9 cellular contexts compared by ENCODE assay signal in genomic region chr1:210233495-210234253, GRCh38. TPM values are rescaled to one million over a fixed set of nuclear protein-coding genes. Genes with fewer than 3 reads are reported as not detected.
DNase-seq lines count a peak whose midpoint lies in the region; ATAC-seq, FAIRE-seq and TF ChIP-seq lines count a peak whose summit lies in the region.
"Had no signal": no experiment of that assay in that cellular context is flagged by ENCODE, and none has a peak within 500 bp of the region (broad histone marks: within the 10 kb centered on the region; RNA-seq: fewer than 3 reads in every experiment).

No MANE protein-coding gene starts in this region.

- peak; percentile 35 for DNase-seq in NCI-H2029 (lab: John Stamatoyannopoulos, UW)
- no peak for DNase-seq in NCI-H2029 treated with DMSO at 0.1 percent for 48 hours (lab: John Stamatoyannopoulos, UW)
- peak; percentile 24 for DNase-seq in NCI-H748 treated with DMSO at 0.1 percent for 48 hours (lab: John Stamatoyannopoulos, UW)
- peak; percentile 80 for DNase-seq in mammary epithelial cell
- DNase-seq in iPS-NIHi7 (ENCODE audit: extremely low spot score), result peak; percentile 65
- DNase-seq in skeletal muscle cell (ENCODE audit: low read depth), result no peak
- DNase-seq in GM12892 (ENCODE audit: insufficient read length), result no peak

- FAIRE-seq in GM12892 (lab: Jason Lieb, UNC), result no peak
- FAIRE-seq: A204.1 had no signal

- peak overlapping the region; percentile 82 for H3K4me2 ChIP-seq in mammary epithelial cell (ENCODE audit: insufficient read depth, low read depth, low read length)

- no peaks in the 10 kb centered on the region for H3K36me3 ChIP-seq in mammary epithelial cell (ENCODE audit: insufficient read depth, low read length)

- no TSS peak for BruUV-seq in mammary epithelial cell (replicated peaks; lab: Mats Ljungman, UMichigan)

- no peaks in the 10 kb centered on the region for H4K20me1 ChIP-seq in mammary epithelial cell (ENCODE audit: insufficient read depth, low read length)

- CTCF ChIA-PET in mammary epithelial cell (lab: Charles Lee; ENCODE audit: low non-redundant PET), result interaction anchor here (0.6 to 0.7 kb wide), 2 partner anchors 21 to 902 kb away, joined by 3 to 8 read pairs; no protein-coding TSS in a partner anchor

- H2AFZ ChIP-seq in mammary epithelial cell (ENCODE audit: low read depth, low read length), result peak overlapping the region; percentile 82

- ATAC-seq in GM21723 (IDR thresholded peaks at IDR 0.05; ENCODE audit: unreplicated experiment), result no peak

- no peaks in the 10 kb centered on the region for H3K79me2 ChIP-seq in mammary epithelial cell (ENCODE audit: insufficient read depth, low read length)

- TF ChIP-seq POLR2A in GM12892 (IDR thresholded peaks at IDR 0.05; ENCODE audit: low read depth, low read length), result no peak

- H3K27ac ChIP-seq in mammary epithelial cell (ENCODE audit: insufficient read depth, low read depth, low read length), result peak overlapping the region; percentile 42

- in situ Hi-C loops in mammary epithelial cell (cut with MboI; ENCODE audit: low sequenced_read_pairs in 2 of 2), result no loop called here

- dilution Hi-C loops in mammary epithelial cell (cut with HindIII; ENCODE audit: low sequenced_read_pairs), result loop anchor here (5.0 to 25.0 kb wide), 2 partner anchors 99 to 396 kb away; partner anchors contain the start of gene UTP25

- no peaks in the 10 kb centered on the region for H3K9me3 ChIP-seq in mammary epithelial cell (replicated peaks; ENCODE audit: insufficient read depth, low read length)

- no peaks in the 10 kb centered on the region for H3K27me3 ChIP-seq in mammary epithelial cell (ENCODE audit: insufficient read depth, low read length)

- H3K4me3 ChIP-seq in mammary epithelial cell (replicated peaks in 1 of 3; ENCODE audit: insufficient read depth in 1 of 3, low read depth in 2 of 3, low read length in 3 of 3), result peak overlapping the region; percentile 60 to 82 (median 78)
- H3K4me3 ChIP-seq in skeletal muscle cell (ENCODE audit: low read depth, low read length), result peak overlapping the region; percentile 47

- WGBS in mammary epithelial cell (ENCODE audit: low coverage, missing lambda C conversion rate), result 1% methylated on average over 16 of the region's 56 CpGs

- H3K4me1 ChIP-seq in mammary epithelial cell (ENCODE audit: insufficient read depth, low read length), result peaks cover 9% of the 10 kb centered on the region

- no peak overlapping the region for H3K9ac ChIP-seq in mammary epithelial cell (ENCODE audit: insufficient read depth, low read length)

- intact Hi-C loops in mammary epithelial cell (cut with micrococcal nuclease), result loop anchor here (1.0 to 5.0 kb wide), 3 partner anchors 18 to 91 kb away; no protein-coding TSS in a partner anchor

- no peak for TF ChIP-seq CTCF in mammary epithelial cell (conservative IDR thresholded peaks at IDR 0.05 in 1 of 2, IDR thresholded peaks at IDR 0.05 in 1 of 2; ENCODE audit: extremely low read depth in 1 of 2, insufficient read depth in 1 of 2, low read depth in 1 of 2, low read length in 2 of 2)

RNA-seq across cellular contexts. Expression of gene SERTAD4, which starts 1.1 kb away (rescaled TPM):
- 1 to 10 TPM in 1 of 2 donors, under 1 TPM in 1; 0.67 to 4.8 TPM for total RNA-seq in mammary epithelial cell
- 4.1 TPM for polyA plus RNA-seq in mammary epithelial cell
- 4.2 TPM for polyA minus RNA-seq in mammary epithelial cell
- polyA plus RNA-seq in GM12892 (2012; ENCODE audit: missing spikeins), result not detected

Comparison
In these comparisons a context has a peak if more than half of its experiments do, and no peak if none do; other contexts are left out.
1. DNase-seq: peak in NCI-H2029 (single experiment), NCI-H748 treated with DMSO at 0.1 percent for 48 hours (single experiment), mammary epithelial cell (single experiment) and iPS-NIHi7 (single experiment); none in NCI-H2029 treated with DMSO at 0.1 percent for 48 hours (single experiment), skeletal muscle cell (single experiment) and GM12892 (single experiment).